Comparison of ENCODE assay signal across 1 cellular context in genomic region chr15:40340038-40340739, GRCh38.
TF ChIP-seq lines count a peak whose summit lies in the region.

No MANE protein-coding gene starts in this region.

TF ChIP-seq in HepG2, 621 proteins besides CTCF, POLR2A, EP300 and RAD21 (continues in another document):
- TF ChIP-seq ZNF562 (CRISPR knock-in tag; IDR thresholded peaks at IDR 0.05; ENCODE audit: borderline replicate concordance), result no peak
- no peak for TF ChIP-seq ZNF503 (CRISPR knock-in tag; IDR thresholded peaks at IDR 0.05)
- no peak for TF ChIP-seq RORA (CRISPR knock-in tag; IDR thresholded peaks at IDR 0.05)
- no peak for TF ChIP-seq MXD4 (CRISPR knock-in tag; IDR thresholded peaks at IDR 0.05)
- TF ChIP-seq SPEN (CRISPR knock-in tag; IDR thresholded peaks at IDR 0.05; ENCODE audit: low read depth), result no peak; the same call in 1 of the 2 replicates
- TF ChIP-seq ZBTB8A (CRISPR knock-in tag; IDR thresholded peaks at IDR 0.05; ENCODE audit: borderline replicate concordance, low read depth), result no peak
- TF ChIP-seq ZSCAN12 (CRISPR knock-in tag; IDR thresholded peaks at IDR 0.05), result no peak
- no peak for TF ChIP-seq SP4 (CRISPR knock-in tag; IDR thresholded peaks at IDR 0.05)
- TF ChIP-seq MTA1 (CRISPR knock-in tag; IDR thresholded peaks at IDR 0.05; ENCODE audit: borderline replicate concordance), result no peak
- TF ChIP-seq ZBTB4 (CRISPR knock-in tag; IDR thresholded peaks at IDR 0.05; ENCODE audit: borderline replicate concordance), result no peak
- TF ChIP-seq ZNF788 (CRISPR knock-in tag; IDR thresholded peaks at IDR 0.05; ENCODE audit: borderline replicate concordance), result 0 out of 2 replicates have a peak, but pooled peaks have one; percentile 21
- TF ChIP-seq ZFP36L1 (CRISPR knock-in tag; IDR thresholded peaks at IDR 0.05), result no peak
- no peak for TF ChIP-seq NKX3-1 (CRISPR knock-in tag; IDR thresholded peaks at IDR 0.05)
- TF ChIP-seq SMARCC2 (IDR thresholded peaks at IDR 0.05), result no peak
- TF ChIP-seq MTERF4 (CRISPR knock-in tag; IDR thresholded peaks at IDR 0.05), result no peak
- TF ChIP-seq XRCC5 (optimal IDR thresholded peaks at IDR 0.05; ENCODE audit: low read length), result no peak
- TF ChIP-seq UBTF (CRISPR knock-in tag; IDR thresholded peaks at IDR 0.05), result peak; percentile 81
- no peak for TF ChIP-seq ZNF234 (CRISPR knock-in tag; conservative IDR thresholded peaks at IDR 0.05)
- TF ChIP-seq ZMYM3 (CRISPR knock-in tag; IDR thresholded peaks at IDR 0.05), result no peak
- TF ChIP-seq MXI1 (IDR thresholded peaks at IDR 0.05; ENCODE audit: borderline replicate concordance, low read depth, low read length), result no peak
- TF ChIP-seq ZNF121 (CRISPR knock-in tag; IDR thresholded peaks at IDR 0.05), result no peak
- TF ChIP-seq TIGD3 (CRISPR knock-in tag; IDR thresholded peaks at IDR 0.05; ENCODE audit: borderline replicate concordance), result no peak
- TF ChIP-seq BRD4 (CRISPR knock-in tag; IDR thresholded peaks at IDR 0.05), result no peak
- no peak for TF ChIP-seq EED (CRISPR knock-in tag; IDR thresholded peaks at IDR 0.05)
- no peak for TF ChIP-seq CREB3 (CRISPR knock-in tag; IDR thresholded peaks at IDR 0.05)
- TF ChIP-seq STAG1 (CRISPR knock-in tag; IDR thresholded peaks at IDR 0.05), result no peak
- no peak for TF ChIP-seq ZNF7 (CRISPR knock-in tag; IDR thresholded peaks at IDR 0.05)
- 0 out of 2 replicates have a peak, but pooled peaks have one; percentile 6 for TF ChIP-seq ZMAT3 (CRISPR knock-in tag; conservative IDR thresholded peaks at IDR 0.05)
- no peak for TF ChIP-seq USF2 (IDR thresholded peaks at IDR 0.05; ENCODE audit: low read depth, low read length)
- no peak for TF ChIP-seq USF2 (CRISPR knock-in tag; IDR thresholded peaks at IDR 0.05; ENCODE audit: borderline replicate concordance)
- peak; percentile 67; the same call in 1 of the 2 replicates for TF ChIP-seq ZNF333 (CRISPR knock-in tag; IDR thresholded peaks at IDR 0.05; ENCODE audit: borderline replicate concordance)
- TF ChIP-seq RELA (CRISPR knock-in tag; IDR thresholded peaks at IDR 0.05), result no peak
- no peak for TF ChIP-seq CENPT (CRISPR knock-in tag; IDR thresholded peaks at IDR 0.05; ENCODE audit: low read depth)
- no peak for TF ChIP-seq AHR (CRISPR knock-in tag; IDR thresholded peaks at IDR 0.05)
- TF ChIP-seq ZNF670 (CRISPR knock-in tag; IDR thresholded peaks at IDR 0.05; ENCODE audit: borderline replicate concordance), result no peak
- no peak for TF ChIP-seq ZNF792 (CRISPR knock-in tag; IDR thresholded peaks at IDR 0.05)
- TF ChIP-seq ZNF414 (CRISPR knock-in tag; IDR thresholded peaks at IDR 0.05), result no peak
- peak; percentile 46; the same call in 1 of the 2 replicates for TF ChIP-seq ZNF430 (CRISPR knock-in tag; IDR thresholded peaks at IDR 0.05)
- TF ChIP-seq ZNF678 (CRISPR knock-in tag; IDR thresholded peaks at IDR 0.05), result no peak
- no peak for TF ChIP-seq GPN1 (CRISPR knock-in tag; IDR thresholded peaks at IDR 0.05; ENCODE audit: borderline replicate concordance)
- 0 out of 2 replicates have a peak, but pooled peaks have one; percentile 49 for TF ChIP-seq CAMTA2 (CRISPR knock-in tag; IDR thresholded peaks at IDR 0.05; ENCODE audit: borderline replicate concordance)
- TF ChIP-seq PHF8 (CRISPR knock-in tag; IDR thresholded peaks at IDR 0.05), result peak; percentile 36; the same call in 1 of the 2 replicates
- TF ChIP-seq KLF9 (CRISPR knock-in tag; IDR thresholded peaks at IDR 0.05; ENCODE audit: low read depth), result no peak
- TF ChIP-seq THAP8 (CRISPR knock-in tag; IDR thresholded peaks at IDR 0.05; ENCODE audit: borderline replicate concordance), result no peak
- no peak for TF ChIP-seq TGIF2 (CRISPR knock-in tag; IDR thresholded peaks at IDR 0.05)
- no peak for TF ChIP-seq BCLAF1 (IDR thresholded peaks at IDR 0.05)
- TF ChIP-seq ARID3A (IDR thresholded peaks at IDR 0.05; ENCODE audit: low read depth, low read length), result no peak
